8 cellular contexts compared by ENCODE assay signal in genomic region chr3:32882603-32883025, GRCh38.
DNase-seq lines count a peak whose midpoint lies in the region; ATAC-seq and TF ChIP-seq lines count a peak whose summit lies in the region.

No MANE protein-coding gene starts in this region.

- H3K4me3 ChIP-seq in sigmoid colon: no peak overlapping the region
- H3K4me3 ChIP-seq in vagina: no peak overlapping the region

- no peaks in the 10 kb centered on the region for H3K27me3 ChIP-seq in sigmoid colon
- no peaks in the 10 kb centered on the region for H3K27me3 ChIP-seq in vagina

- H3K4me3 Mint-ChIP-seq in activated CD8-positive, alpha-beta T cell treated with anti-CD3 and anti-CD28 coated beads, Interleukin-2, amount 10 ng/mL, durations not matched to agents 7 days and 5 days: peak overlapping the region; percentile 38

- no peak for TF ChIP-seq EP300 in sigmoid colon (IDR thresholded peaks at IDR 0.05)

- H3K27ac ChIP-seq in sigmoid colon (no peak overlapping the region), vagina (no peak overlapping the region)

- WGBS in sigmoid colon, 2 donors: 75 to 83% methylated on average over 6 of the region's 6 CpGs

- no peak for TF ChIP-seq CTCF in sigmoid colon (IDR thresholded peaks at IDR 0.05)
- no peak for TF ChIP-seq CTCF in vagina (IDR thresholded peaks at IDR 0.05)

- CTCF ChIA-PET in activated CD8-positive, alpha-beta T cell treated with anti-CD3 and anti-CD28 coated beads, Interleukin-2, amount 10 ng/mL, durations not matched to agents 7 days and 5 days (lab: Charles Lee): interaction anchor here (1.3 to 4.2 kb wide), 5 partner anchors 12 to 249 kb away, joined by 3 to 15 read pairs (median 5); no protein-coding TSS in a partner anchor

- ATAC-seq in GM18508 (IDR thresholded peaks at IDR 0.05; ENCODE audit: insufficient read depth, unreplicated experiment): peak; percentile 84
- ATAC-seq in GM19455 (IDR thresholded peaks at IDR 0.05; ENCODE audit: unreplicated experiment): peak; percentile 89
- ATAC-seq in HG03039 (IDR thresholded peaks at IDR 0.05; ENCODE audit: unreplicated experiment): peak; percentile 93
- peak; percentile 97 for ATAC-seq in activated CD8-positive, alpha-beta T cell treated with anti-CD3 and anti-CD28 coated beads, Interleukin-2, amount 10 ng/mL, durations not matched to agents 7 days and 5 days

- H3K27ac Mint-ChIP-seq in activated CD8-positive, alpha-beta T cell treated with anti-CD3 and anti-CD28 coated beads, Interleukin-2, amount 10 ng/mL, durations not matched to agents 7 days and 5 days: peak overlapping the region; percentile 67

- peaks cover 23% of the 10 kb centered on the region for H3K27me3 Mint-ChIP-seq in activated CD8-positive, alpha-beta T cell treated with anti-CD3 and anti-CD28 coated beads, Interleukin-2, amount 10 ng/mL, durations not matched to agents 7 days and 5 days (ENCODE audit: low read depth)

- H3K4me1 Mint-ChIP-seq in activated CD8-positive, alpha-beta T cell treated with anti-CD3 and anti-CD28 coated beads, Interleukin-2, amount 10 ng/mL, durations not matched to agents 7 days and 5 days (ENCODE audit: low read depth): peaks cover 26% of the 10 kb centered on the region

- TF ChIP-seq POLR2A in sigmoid colon (IDR thresholded peaks at IDR 0.05) (no peak), vagina (IDR thresholded peaks at IDR 0.05) (no peak)

- H3K36me3 Mint-ChIP-seq in activated CD8-positive, alpha-beta T cell treated with anti-CD3 and anti-CD28 coated beads, Interleukin-2, amount 10 ng/mL, durations not matched to agents 7 days and 5 days (ENCODE audit: low read depth): no peaks in the 10 kb centered on the region

- intact Hi-C loops in sigmoid colon (cut with DNase I): no loop called here
- intact Hi-C loops in vagina (cut with DNase I): no loop called here

- H3K36me3 ChIP-seq in sigmoid colon: no peaks in the 10 kb centered on the region
- no peaks in the 10 kb centered on the region for H3K36me3 ChIP-seq in vagina

- peak; percentile 40 for DNase-seq in activated CD8-positive, alpha-beta T cell treated with anti-CD3 and anti-CD28 coated beads, Interleukin-2, amount 10 ng/mL, durations not matched to agents 7 days and 5 days
- DNase-seq in HUDEP-2 (lab: John Stamatoyannopoulos, UW; ENCODE audit: unreplicated experiment in 76 of 76) (no peak), sigmoid colon (no peak), vagina (ENCODE audit: extremely low spot score in 2 of 2) (no peak), NCI-H82 treated with DMSO at 0.1 percent for 48 hours (lab: John Stamatoyannopoulos, UW; ENCODE audit: unreplicated experiment) (no peak)

- POLR2A ChIA-PET in activated CD8-positive, alpha-beta T cell treated with anti-CD3 and anti-CD28 coated beads, Interleukin-2, amount 10 ng/mL, durations not matched to agents 7 days and 5 days (lab: Charles Lee): no interaction called here

- H3K9me3 ChIP-seq in sigmoid colon (no peaks in the 10 kb centered on the region), vagina (no peaks in the 10 kb centered on the region)

- no peaks in the 10 kb centered on the region for H3K4me1 ChIP-seq in sigmoid colon
- no peaks in the 10 kb centered on the region for H3K4me1 ChIP-seq in vagina

- no peaks in the 10 kb centered on the region for H3K9me3 Mint-ChIP-seq in activated CD8-positive, alpha-beta T cell treated with anti-CD3 and anti-CD28 coated beads, Interleukin-2, amount 10 ng/mL, durations not matched to agents 7 days and 5 days (ENCODE audit: insufficient read depth)
